In the genomic region with DNA sequence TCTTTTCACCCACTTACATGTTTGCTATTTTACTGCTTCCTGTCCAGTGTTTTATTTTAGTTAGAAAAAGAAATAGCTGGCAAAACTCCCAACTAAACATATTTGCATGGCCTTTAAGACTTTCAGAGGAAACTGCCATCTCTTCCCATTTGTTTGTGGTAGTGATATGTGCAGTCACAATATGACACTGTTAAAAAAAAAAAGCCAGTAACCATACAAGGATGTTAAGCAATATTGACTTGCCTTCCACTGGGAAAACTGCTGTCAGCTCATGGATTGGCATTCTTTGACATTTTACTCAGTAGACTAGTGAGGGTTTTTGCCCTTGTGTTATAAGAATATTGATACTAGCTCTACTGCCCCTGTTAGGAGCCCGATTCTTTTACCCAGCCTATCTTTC, we compare ENCODE assay signal across 21 cellular contexts. TPM values are rescaled to one million over a fixed set of nuclear protein-coding genes. Genes with fewer than 3 reads are reported as not detected.
"Had no signal": no experiment of that assay in that cellular context is flagged by ENCODE, and none has a peak within 500 bp of the region (broad histone marks: within the 10 kb centered on the region; RNA-seq: fewer than 3 reads in every experiment).

No MANE protein-coding gene starts in this region.

- H3K4me1 Mint-ChIP-seq: stimulated activated naive B cell treated with anti-CD40 and anti-IgM and Interleukin-4, amounts not matched to agents 10 μg/mL and 1 μg/mL and 100 μg/mL, for 72 hours had no signal

- DNase-seq: activated CD4-positive, alpha-beta T cell treated with anti-CD3 and anti-CD28 coated beads, Interleukin-2, amount 50 U/mL, for 1 hour; activated CD8-positive, alpha-beta memory T cell treated with anti-CD3 and anti-CD28 coated beads, Interleukin-2, amount 50 U/mL, for 4 hours; activated naive CD4-positive, alpha-beta T cell treated with anti-CD3 and anti-CD28 coated beads for 36 hours; activated T-cell treated with anti-CD3 and anti-CD28 coated beads, Interleukin-2, amount 50 U/mL, for 4 hours; anterior cingulate cortex; heart left ventricle; left ventricle myocardium inferior; mammary epithelial cell; ovary; spleen; stimulated activated naive B cell treated with anti-CD40 and anti-IgM and Interleukin-4, amounts not matched to agents 10 μg/mL and 1 μg/mL and 100 μg/mL, for 72 hours; substantia nigra; T-helper 1 cell; tibial artery had no signal

- H3K27ac ChIP-seq: gastroesophageal sphincter, heart left ventricle, left ventricle myocardium inferior, ovary, spleen, tibial artery had no signal

- H3K27me3 ChIP-seq: gastroesophageal sphincter, heart left ventricle, ovary, spleen, tibial artery had no signal

- H3K9me3 ChIP-seq: gastroesophageal sphincter, left ventricle myocardium inferior, ovary, tibial artery had no signal

- ATAC-seq: activated CD4-positive, CD25-positive, alpha-beta regulatory T cell treated with anti-CD3 and anti-CD28 coated beads, Interleukin-2, amount 50 U/mL, for 24 hours; activated T-cell treated with anti-CD3 and anti-CD28 coated beads, Interleukin-2, amount 50 U/mL, for 4 hours; gastroesophageal sphincter; heart left ventricle; sciatic nerve; stimulated activated naive B cell treated with anti-CD40 and anti-IgM and Interleukin-4, amounts not matched to agents 10 μg/mL and 1 μg/mL and 100 μg/mL, for 72 hours had no signal

- H3K36me3 Mint-ChIP-seq: stimulated activated naive B cell treated with anti-CD40 and anti-IgM and Interleukin-4, amounts not matched to agents 10 μg/mL and 1 μg/mL and 100 μg/mL, for 72 hours had no signal

- H3K4me3 ChIP-seq: gastroesophageal sphincter, heart left ventricle, left ventricle myocardium inferior, ovary, spleen, tibial artery had no signal

- H3K36me3 ChIP-seq: gastroesophageal sphincter, heart left ventricle, left ventricle myocardium inferior, ovary, spleen, tibial artery had no signal

- H3K9me3 Mint-ChIP-seq: activated naive CD4-positive, alpha-beta T cell treated with anti-CD3 and anti-CD28 coated beads for 36 hours had no signal

- H3K4me3 Mint-ChIP-seq: activated naive CD4-positive, alpha-beta T cell treated with anti-CD3 and anti-CD28 coated beads for 36 hours; activated T-cell treated with anti-CD3 and anti-CD28 coated beads, Interleukin-2, amount 50 U/mL, for 4 hours; stimulated activated naive B cell treated with anti-CD40 and anti-IgM and Interleukin-4, amounts not matched to agents 10 μg/mL and 1 μg/mL and 100 μg/mL, for 72 hours had no signal

- H3K27ac Mint-ChIP-seq: activated naive CD4-positive, alpha-beta T cell treated with anti-CD3 and anti-CD28 coated beads for 36 hours; stimulated activated naive B cell treated with anti-CD40 and anti-IgM and Interleukin-4, amounts not matched to agents 10 μg/mL and 1 μg/mL and 100 μg/mL, for 72 hours had no signal

- H3K27me3 Mint-ChIP-seq: stimulated activated naive B cell treated with anti-CD40 and anti-IgM and Interleukin-4, amounts not matched to agents 10 μg/mL and 1 μg/mL and 100 μg/mL, for 72 hours had no signal

RNA-seq across cellular contexts. Expression of a gene that starts 29.2 kb away (rescaled TPM):
- total RNA-seq: activated naive CD4-positive, alpha-beta T cell treated with anti-CD3 and anti-CD28 coated beads for 36 hours; activated T-cell treated with anti-CD3 and anti-CD28 coated beads, Interleukin-2, amount 50 U/mL, for 4 hours; bronchial epithelial cell; dermis microvascular lymphatic vessel endothelial cell; epithelial cell of proximal tubule; pulmonary artery endothelial cell had no signal
